In the genomic region with DNA sequence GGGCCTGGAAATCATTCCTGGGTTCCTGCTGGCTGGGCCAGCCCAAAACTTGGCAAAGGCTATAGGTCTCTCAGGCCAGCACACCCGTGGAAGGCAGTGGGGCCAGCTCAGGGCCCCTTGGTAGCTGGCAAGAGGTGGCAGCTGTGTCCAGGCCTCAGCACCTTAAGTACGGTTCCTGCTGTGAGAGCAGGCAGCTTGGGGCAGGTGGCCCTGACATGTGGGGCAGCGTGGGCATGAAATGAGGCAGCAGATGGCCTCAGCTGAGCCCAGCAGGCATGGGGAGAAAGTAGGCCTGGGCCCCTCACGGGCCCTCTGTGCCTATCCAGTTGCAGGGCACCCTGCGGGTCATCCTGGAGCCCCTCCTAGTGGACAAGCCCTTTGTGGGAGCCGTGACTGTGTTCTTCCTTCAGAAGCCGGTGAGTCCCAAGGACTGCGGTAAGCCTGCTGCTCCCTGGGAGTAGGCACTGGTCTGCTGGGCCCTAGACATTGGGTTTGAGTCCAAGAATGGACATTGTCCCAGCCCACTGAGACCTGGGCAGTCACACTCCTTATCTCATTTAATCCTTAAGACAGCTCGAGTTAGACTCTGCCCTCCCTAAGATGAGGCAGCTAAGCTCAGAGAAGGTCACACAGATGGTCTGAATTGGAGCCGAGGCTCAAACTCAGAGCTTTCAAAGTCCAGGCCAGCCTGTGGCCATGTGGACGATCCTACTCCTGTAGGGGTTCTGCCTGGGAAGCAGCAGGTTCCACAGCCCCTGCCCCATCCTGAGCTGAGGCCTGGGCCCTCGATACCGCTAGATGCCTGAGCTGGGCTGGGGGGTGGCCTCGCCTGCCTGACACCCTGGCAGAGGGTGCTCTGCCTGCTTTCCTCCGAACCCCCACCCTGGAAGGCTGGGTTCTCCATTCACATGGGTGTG, we compare ENCODE assay signal across 1 cellular context.
TF ChIP-seq lines count a peak whose summit lies in the region.

No MANE protein-coding gene starts in this region.

TF ChIP-seq in GM23338, 12 proteins besides CTCF, POLR2A, EP300 and RAD21 (continued from another document):
- TF ChIP-seq, protein P1, sequence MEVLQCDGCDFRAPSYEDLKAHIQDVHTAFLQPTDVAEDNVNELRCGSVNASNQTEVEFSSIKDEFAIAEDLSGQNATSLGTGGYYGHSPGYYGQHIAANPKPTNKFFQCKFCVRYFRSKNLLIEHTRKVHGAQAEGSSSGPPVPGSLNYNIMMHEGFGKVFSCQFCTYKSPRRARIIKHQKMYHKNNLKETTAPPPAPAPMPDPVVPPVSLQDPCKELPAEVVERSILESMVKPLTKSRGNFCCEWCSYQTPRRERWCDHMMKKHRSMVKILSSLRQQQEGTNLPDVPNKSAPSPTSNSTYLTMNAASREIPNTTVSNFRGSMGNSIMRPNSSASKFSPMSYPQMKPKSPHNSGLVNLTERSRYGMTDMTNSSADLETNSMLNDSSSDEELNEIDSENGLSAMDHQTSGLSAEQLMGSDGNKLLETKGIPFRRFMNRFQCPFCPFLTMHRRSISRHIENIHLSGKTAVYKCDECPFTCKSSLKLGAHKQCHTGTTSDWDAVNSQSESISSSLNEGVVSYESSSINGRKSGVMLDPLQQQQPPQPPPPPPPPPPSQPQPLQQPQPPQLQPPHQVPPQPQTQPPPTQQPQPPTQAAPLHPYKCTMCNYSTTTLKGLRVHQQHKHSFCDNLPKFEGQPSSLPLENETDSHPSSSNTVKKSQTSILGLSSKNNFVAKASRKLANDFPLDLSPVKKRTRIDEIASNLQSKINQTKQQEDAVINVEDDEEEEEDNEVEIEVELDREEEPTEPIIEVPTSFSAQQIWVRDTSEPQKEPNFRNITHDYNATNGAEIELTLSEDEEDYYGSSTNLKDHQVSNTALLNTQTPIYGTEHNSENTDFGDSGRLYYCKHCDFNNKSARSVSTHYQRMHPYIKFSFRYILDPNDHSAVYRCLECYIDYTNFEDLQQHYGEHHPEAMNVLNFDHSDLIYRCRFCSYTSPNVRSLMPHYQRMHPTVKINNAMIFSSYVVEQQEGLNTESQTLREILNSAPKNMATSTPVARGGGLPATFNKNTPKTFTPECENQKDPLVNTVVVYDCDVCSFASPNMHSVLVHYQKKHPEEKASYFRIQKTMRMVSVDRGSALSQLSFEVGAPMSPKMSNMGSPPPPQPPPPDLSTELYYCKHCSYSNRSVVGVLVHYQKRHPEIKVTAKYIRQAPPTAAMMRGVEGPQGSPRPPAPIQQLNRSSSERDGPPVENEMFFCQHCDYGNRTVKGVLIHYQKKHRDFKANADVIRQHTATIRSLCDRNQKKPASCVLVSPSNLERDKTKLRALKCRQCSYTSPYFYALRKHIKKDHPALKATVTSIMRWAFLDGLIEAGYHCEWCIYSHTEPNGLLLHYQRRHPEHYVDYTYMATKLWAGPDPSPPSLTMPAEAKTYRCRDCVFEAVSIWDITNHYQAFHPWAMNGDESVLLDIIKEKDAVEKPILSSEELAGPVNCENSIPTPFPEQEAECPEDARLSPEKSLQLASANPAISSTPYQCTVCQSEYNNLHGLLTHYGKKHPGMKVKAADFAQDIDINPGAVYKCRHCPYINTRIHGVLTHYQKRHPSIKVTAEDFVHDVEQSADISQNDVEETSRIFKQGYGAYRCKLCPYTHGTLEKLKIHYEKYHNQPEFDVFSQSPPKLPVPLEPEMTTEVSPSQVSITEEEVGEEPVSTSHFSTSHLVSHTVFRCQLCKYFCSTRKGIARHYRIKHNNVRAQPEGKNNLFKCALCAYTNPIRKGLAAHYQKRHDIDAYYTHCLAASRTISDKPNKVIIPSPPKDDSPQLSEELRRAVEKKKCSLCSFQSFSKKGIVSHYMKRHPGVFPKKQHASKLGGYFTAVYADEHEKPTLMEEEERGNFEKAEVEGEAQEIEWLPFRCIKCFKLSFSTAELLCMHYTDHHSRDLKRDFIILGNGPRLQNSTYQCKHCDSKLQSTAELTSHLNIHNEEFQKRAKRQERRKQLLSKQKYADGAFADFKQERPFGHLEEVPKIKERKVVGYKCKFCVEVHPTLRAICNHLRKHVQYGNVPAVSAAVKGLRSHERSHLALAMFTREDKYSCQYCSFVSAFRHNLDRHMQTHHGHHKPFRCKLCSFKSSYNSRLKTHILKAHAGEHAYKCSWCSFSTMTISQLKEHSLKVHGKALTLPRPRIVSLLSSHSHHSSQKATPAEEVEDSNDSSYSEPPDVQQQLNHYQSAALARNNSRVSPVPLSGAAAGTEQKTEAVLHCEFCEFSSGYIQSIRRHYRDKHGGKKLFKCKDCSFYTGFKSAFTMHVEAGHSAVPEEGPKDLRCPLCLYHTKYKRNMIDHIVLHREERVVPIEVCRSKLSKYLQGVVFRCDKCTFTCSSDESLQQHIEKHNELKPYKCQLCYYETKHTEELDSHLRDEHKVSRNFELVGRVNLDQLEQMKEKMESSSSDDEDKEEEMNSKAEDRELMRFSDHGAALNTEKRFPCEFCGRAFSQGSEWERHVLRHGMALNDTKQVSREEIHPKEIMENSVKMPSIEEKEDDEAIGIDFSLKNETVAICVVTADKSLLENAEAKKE (CRISPR knock-in tag; IDR thresholded peaks at IDR 0.05): no peak
- TF ChIP-seq ZNF114 (CRISPR knock-in tag; IDR thresholded peaks at IDR 0.05) (no peak), CREB1 (CRISPR knock-in tag; IDR thresholded peaks at IDR 0.05; ENCODE audit: low read depth) (no peak)
TF ChIP-seq in GM23338: peak in this region for 0.
